Comparison of ENCODE assay signal across 8 cellular contexts in the genomic region with DNA sequence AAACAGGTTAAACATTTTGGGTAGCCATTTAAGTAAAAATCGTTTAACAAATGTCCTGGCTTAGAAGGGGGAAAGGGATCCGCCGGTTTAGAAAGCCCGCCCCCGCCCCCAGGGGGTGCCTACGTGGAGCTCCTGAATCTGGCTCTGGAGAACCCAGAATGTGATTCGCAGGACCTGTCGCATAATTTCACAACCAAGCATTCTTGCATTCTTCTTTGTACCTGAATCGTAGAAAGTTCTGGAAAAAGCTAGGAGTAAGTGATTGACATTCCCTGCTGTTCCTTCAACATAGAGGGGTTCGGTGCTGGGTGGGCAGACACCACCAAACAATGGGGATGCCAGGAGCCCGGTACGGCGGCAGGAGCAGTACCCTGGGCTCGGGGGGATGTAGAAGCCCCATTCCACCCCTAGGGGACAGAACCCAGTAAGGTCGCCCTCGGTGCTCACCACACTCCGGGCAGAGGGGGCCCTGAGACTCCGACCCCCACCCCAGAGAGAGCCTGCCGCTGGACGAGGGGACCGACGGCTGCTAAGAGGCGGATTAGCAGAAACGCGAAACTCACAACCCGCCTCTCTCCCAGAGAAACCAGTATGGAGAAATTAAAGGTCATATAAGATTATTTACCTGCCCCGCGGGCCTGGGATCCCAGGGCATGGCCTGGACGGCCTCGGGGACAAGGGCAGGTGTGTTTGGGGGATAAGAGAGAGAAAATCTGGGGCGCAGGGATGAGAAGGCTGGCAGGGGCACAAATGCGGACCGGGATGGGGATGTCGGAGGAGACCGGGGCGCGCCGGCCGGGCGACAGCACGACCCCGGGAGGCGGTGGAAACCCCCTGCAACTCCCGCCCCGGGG. TPM values are rescaled to one million over a fixed set of nuclear protein-coding genes. Genes with fewer than 3 reads are reported as not detected.
DNase-seq lines count a peak whose midpoint lies in the region; ATAC-seq and TF ChIP-seq lines count a peak whose summit lies in the region.

No MANE protein-coding gene starts in this region.

- intact Hi-C loops in heart left ventricle (cut with DNase I) = loop anchor here in 1 of 10 donors (2.0 to 5.0 kb wide), 2 partner anchors 113 to 134 kb away; a partner anchor contains a TSS
- intact Hi-C loops in prostate gland (cut with DNase I) = loop anchor here (5.0 kb wide), 1 partner anchor 56 kb away; no protein-coding TSS in a partner anchor

- 1 to 3% (median 1%) methylated on average over 30 to 45 of the region's 45 CpGs for WGBS in heart left ventricle, 4 donors
- WGBS in prostate gland = 1% methylated on average over 45 of the region's 45 CpGs

- no peak for DNase-seq in activated T-cell treated with anti-CD3 and anti-CD28 coated beads, Interleukin-2, amount 50 U/mL, for 24 hours
- DNase-seq in activated T-cell treated with anti-CD3 and anti-CD28 coated beads, Interleukin-2, amount 50 U/mL, for 1 hour = no peak
- peak; percentile 79 for DNase-seq in H7
- peak; percentile 49 to 60 for DNase-seq in Kasumi-1 (lab: John Stamatoyannopoulos, UW)
- peak in 2 of 5 donors; percentile 13 to 33 for DNase-seq in heart left ventricle
- DNase-seq in prostate gland (ENCODE audit: low spot score) = peak; percentile 32
- no peak for DNase-seq in effector CD4-positive, alpha-beta T cell

- H3K36me3 ChIP-seq in H7 (replicated peaks; ENCODE audit: control insufficient read depth, insufficient read depth, low read length) (no peaks in the 10 kb centered on the region), heart left ventricle (no peaks in the 10 kb centered on the region), prostate gland (no peaks in the 10 kb centered on the region)

- TF ChIP-seq CTCF in heart left ventricle (IDR thresholded peaks at IDR 0.05) = peak in 3 of 12 donors; percentile 15 to 23 (median 19)
- no peak for TF ChIP-seq CTCF in prostate gland (IDR thresholded peaks at IDR 0.05)

- TF ChIP-seq POLR2A in heart left ventricle (IDR thresholded peaks at IDR 0.05) (no peak), prostate gland (IDR thresholded peaks at IDR 0.05) (no peak)

- peaks cover 0 to 34% (median 15%) of the 10 kb centered on the region in 12 donors for H3K4me1 ChIP-seq in heart left ventricle
- peaks cover 7% of the 10 kb centered on the region for H3K4me1 ChIP-seq in prostate gland (replicated peaks)

- H3K4me3 ChIP-seq in H7 (ENCODE audit: insufficient read depth, low read depth, low read length) (peak overlapping the region; percentile 66), heart left ventricle (peak overlapping the region; percentile 57 to 92 (median 70)), prostate gland (peak overlapping the region; percentile 61 to 70)

- H3K9me3 ChIP-seq in heart left ventricle (peaks cover 0 to 10% (median 0%) of the 10 kb centered on the region in 12 donors), prostate gland (no peaks in the 10 kb centered on the region)

- H3K36me3 Mint-ChIP-seq in activated T-cell treated with anti-CD3 and anti-CD28 coated beads, Interleukin-2, amount 50 U/mL, for 24 hours (ENCODE audit: low read depth) = peaks cover 3% of the 10 kb centered on the region
- H3K36me3 Mint-ChIP-seq in activated T-helper 17 cell treated with anti-CD3 and anti-CD28 coated beads, Interleukin-2, amount 50 U/mL, for 72 hours (ENCODE audit: low read depth) = no peaks in the 10 kb centered on the region

- H3K27ac ChIP-seq in heart left ventricle (peak overlapping the region; percentile 48 to 94 (median 90)), prostate gland (peak overlapping the region; percentile 80 to 91)

- peaks cover 17% of the 10 kb centered on the region for H3K4me1 Mint-ChIP-seq in activated T-cell treated with anti-CD3 and anti-CD28 coated beads, Interleukin-2, amount 50 U/mL, for 24 hours (ENCODE audit: low read depth)
- no peaks in the 10 kb centered on the region for H3K4me1 Mint-ChIP-seq in activated T-helper 17 cell treated with anti-CD3 and anti-CD28 coated beads, Interleukin-2, amount 50 U/mL, for 72 hours

- H3K9me3 Mint-ChIP-seq in activated T-cell treated with anti-CD3 and anti-CD28 coated beads, Interleukin-2, amount 50 U/mL, for 24 hours = no peaks in the 10 kb centered on the region
- no peaks in the 10 kb centered on the region for H3K9me3 Mint-ChIP-seq in activated T-helper 17 cell treated with anti-CD3 and anti-CD28 coated beads, Interleukin-2, amount 50 U/mL, for 72 hours

- H3K27me3 ChIP-seq in H7 (ENCODE audit: control insufficient read depth, insufficient read depth, low read length) = no peaks in the 10 kb centered on the region
- H3K27me3 ChIP-seq in heart left ventricle = peaks cover 0 to 21% (median 0%) of the 10 kb centered on the region in 9 donors
- H3K27me3 ChIP-seq in prostate gland (replicated peaks; ENCODE audit: insufficient read depth) = no peaks in the 10 kb centered on the region

- peak overlapping the region; percentile 80 for H3K4me3 Mint-ChIP-seq in activated T-cell treated with anti-CD3 and anti-CD28 coated beads, Interleukin-2, amount 50 U/mL, for 24 hours
- H3K4me3 Mint-ChIP-seq in activated T-helper 17 cell treated with anti-CD3 and anti-CD28 coated beads, Interleukin-2, amount 50 U/mL, for 72 hours = peak overlapping the region; percentile 94

- H3K27ac Mint-ChIP-seq in activated T-cell treated with anti-CD3 and anti-CD28 coated beads, Interleukin-2, amount 50 U/mL, for 24 hours = peak overlapping the region; percentile 63
- peak overlapping the region; percentile 74 for H3K27ac Mint-ChIP-seq in activated T-helper 17 cell treated with anti-CD3 and anti-CD28 coated beads, Interleukin-2, amount 50 U/mL, for 72 hours

- H3K27me3 Mint-ChIP-seq in activated T-cell treated with anti-CD3 and anti-CD28 coated beads, Interleukin-2, amount 50 U/mL, for 24 hours = peaks cover 72% of the 10 kb centered on the region
- peaks cover 62% of the 10 kb centered on the region for H3K27me3 Mint-ChIP-seq in activated T-helper 17 cell treated with anti-CD3 and anti-CD28 coated beads, Interleukin-2, amount 50 U/mL, for 72 hours

- ATAC-seq in activated T-helper 17 cell treated with anti-CD3 and anti-CD28 coated beads, Interleukin-2, amount 50 U/mL, for 72 hours (replicated peaks) = peak; percentile 17
- ATAC-seq in heart left ventricle = peak in 3 of 4 donors; percentile 2 to 14 (median 4)

RNA-seq across cellular contexts. Expression of a gene that starts 0.5 kb away (rescaled TPM):
- 99.2 and 108 TPM in 2 replicates for total RNA-seq in H7 (2014; rRNA removed; shearing (Covaris generic))
- total RNA-seq in activated T-helper 17 cell treated with anti-CD3 and anti-CD28 coated beads, Interleukin-2, amount 50 U/mL, for 72 hours = 1 to 10 TPM; 1.2 to 3.1 TPM
- total RNA-seq in heart left ventricle = 10 to 100 TPM; 16.2 to 36.7 (median 24.0) TPM
- polyA plus RNA-seq in heart left ventricle = 10 to 100 TPM; 34.0 to 41.6 TPM
- total RNA-seq in prostate gland = 10 to 100 TPM; 31.0 to 98.6 TPM

Comparison
In these comparisons a context has a peak if more than half of its experiments do, and no peak if none do; other contexts are left out.
1. DNase-seq: peak in H7 (single experiment), Kasumi-1 (2 of 2) and prostate gland (single experiment); none in activated T-cell treated with anti-CD3 and anti-CD28 coated beads, Interleukin-2, amount 50 U/mL, for 24 hours (single experiment), activated T-cell treated with anti-CD3 and anti-CD28 coated beads, Interleukin-2, amount 50 U/mL, for 1 hour (single experiment) and effector CD4-positive, alpha-beta T cell (single experiment).
2. RNA of a gene that starts 0.5 kb away (total RNA-seq): 99.2 to 108 TPM in H7, 31.0 to 98.6 TPM in prostate gland and 16.2 to 36.7 TPM in heart left ventricle; 1.2 to 3.1 TPM in activated T-helper 17 cell treated with anti-CD3 and anti-CD28 coated beads, Interleukin-2, amount 50 U/mL, for 72 hours; every median in the first group is over 4 times any median in the second.
3. Peak in every context shown above with its lines, with median percentiles within 50 percentile points of each other: H3K4me3 ChIP-seq.